In the genomic region with DNA sequence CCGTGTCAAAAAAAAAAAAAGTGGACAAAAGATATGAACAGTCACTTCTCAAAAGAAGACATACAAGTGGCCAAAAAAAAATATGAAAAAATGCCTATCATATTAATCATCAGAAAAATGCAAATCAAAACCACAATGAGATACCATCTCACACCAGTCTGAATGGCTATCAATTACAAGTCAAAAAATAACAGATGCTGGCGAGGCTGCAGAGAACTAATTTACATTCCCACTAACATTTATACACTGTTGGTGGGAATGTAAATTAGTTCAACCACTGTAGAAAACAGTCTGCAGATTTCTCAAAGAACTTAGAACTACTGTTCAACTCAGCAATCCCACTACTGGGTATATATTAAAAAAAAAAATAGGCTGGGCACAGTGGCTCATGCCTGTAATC, we compare ENCODE assay signal across 14 cellular contexts.
DNase-seq lines count a peak whose midpoint lies in the region; ATAC-seq and TF ChIP-seq lines count a peak whose summit lies in the region.
"Had no signal": no experiment of that assay in that cellular context is flagged by ENCODE, and none has a peak within 500 bp of the region (broad histone marks: within the 10 kb centered on the region; RNA-seq: fewer than 3 reads in every experiment).

No MANE protein-coding gene starts in this region.

- H3K36me3 ChIP-seq in brain microvascular endothelial cell (replicated peaks), result no peaks in the 10 kb centered on the region
- H3K36me3 ChIP-seq: BLaER1 had no signal

- DNase-seq in HCEC 1CT (peak; percentile 13), brain microvascular endothelial cell (peak; percentile 19), NCI-H146 treated with DMSO at 0.1 percent for 48 hours (lab: John Stamatoyannopoulos, UW; ENCODE audit: unreplicated experiment) (no peak), NCI-H524 (lab: John Stamatoyannopoulos, UW) (no peak), ACHN (no peak)
- DNase-seq: aorta, GOT3, NCI-H69, T-helper 2 cell had no signal

- no peak for TF ChIP-seq POLR2A in GM18505 (IDR thresholded peaks at IDR 0.05; ENCODE audit: borderline replicate concordance, extremely low read depth, insufficient read depth, insufficient read length)

- H3K4me3 ChIP-seq in brain microvascular endothelial cell (ENCODE audit: low read depth, low read length), result no peak overlapping the region
- H3K4me3 ChIP-seq: BLaER1 had no signal

- no peak for TF ChIP-seq CTCF in brain microvascular endothelial cell (IDR thresholded peaks at IDR 0.05; ENCODE audit: low read depth, low read length, missing control alignments)

- ATAC-seq in GM18505 (IDR thresholded peaks at IDR 0.05; ENCODE audit: unreplicated experiment), result peak; percentile 48
- peak; percentile 52 for ATAC-seq in HG03521 (IDR thresholded peaks at IDR 0.05; ENCODE audit: unreplicated experiment)
- ATAC-seq in GM18873 (IDR thresholded peaks at IDR 0.05; ENCODE audit: low FRiP score, unreplicated experiment), result no peak

- no peak overlapping the region for H3K27ac ChIP-seq in brain microvascular endothelial cell
- H3K27ac ChIP-seq: BLaER1, KMS-11 had no signal

- in situ Hi-C loops in brain microvascular endothelial cell (cut with HindIII; ENCODE audit: low pct_ligation_motif_present, low sequenced_read_pairs), result no loop called here
- in situ Hi-C loops in ACHN (cut with HindIII; ENCODE audit: low pct_ligation_motif_present, low pct_unique_long_range_greater_than_20kb, low sequenced_read_pairs), result no loop called here

- no peaks in the 10 kb centered on the region for H3K27me3 ChIP-seq in brain microvascular endothelial cell (replicated peaks)
- H3K27me3 ChIP-seq: BLaER1 had no signal

Comparison
In these comparisons a context has a peak if more than half of its experiments do, and no peak if none do; other contexts are left out.
1. DNase-seq: peak in HCEC 1CT (single experiment) and brain microvascular endothelial cell (single experiment); none in NCI-H146 treated with DMSO at 0.1 percent for 48 hours (single experiment), NCI-H524 (0 of 2) and ACHN (single experiment).